Comparison of ENCODE assay signal across 7 cellular contexts in genomic region chrX:43508694-43509093, GRCh38.
"Had no signal": no experiment of that assay in that cellular context is flagged by ENCODE, and none has a peak within 500 bp of the region (broad histone marks: within the 10 kb centered on the region; RNA-seq: fewer than 3 reads in every experiment).

No MANE protein-coding gene starts in this region.

- DNase-seq: GM23248, GOT3, H9, HCEC 1CT, IMR-90, KG1 had no signal

- H3K27ac Mint-ChIP-seq: H9 had no signal

- H3K4me3 ChIP-seq: GM23248, K562 had no signal

- H3K27ac ChIP-seq: GM23248 had no signal

- H3K4me3 Mint-ChIP-seq: H9 had no signal

- H3K9ac ChIP-seq: GM23248 had no signal

- ATAC-seq: K562 had no signal
